ENCODE assay signal across 8 cellular contexts in genomic region chr9:136533775-136534157, GRCh38. TPM values are rescaled to one million over a fixed set of nuclear protein-coding genes. Genes with fewer than 3 reads are reported as not detected.
DNase-seq lines count a peak whose midpoint lies in the region; TF ChIP-seq lines count a peak whose summit lies in the region.

No MANE protein-coding gene starts in this region.

- peak overlapping the region; percentile 89 for H3K27ac Mint-ChIP-seq in activated CD4-positive, alpha-beta T cell treated with anti-CD3 and anti-CD28 coated beads, Interleukin-2, amount 10 ng/mL, durations not matched to agents 24 days and 14 days

- peaks cover 11% of the 10 kb centered on the region for H3K36me3 Mint-ChIP-seq in activated CD4-positive, alpha-beta T cell treated with anti-CD3 and anti-CD28 coated beads, Interleukin-2, amount 10 ng/mL, durations not matched to agents 24 days and 14 days (ENCODE audit: low read depth)

- H3K27me3 Mint-ChIP-seq in activated CD4-positive, alpha-beta T cell treated with anti-CD3 and anti-CD28 coated beads, Interleukin-2, amount 10 ng/mL, durations not matched to agents 24 days and 14 days: no peaks in the 10 kb centered on the region

- no peaks in the 10 kb centered on the region for H3F3A ChIP-seq in DOHH2 (ENCODE audit: control insufficient read depth, insufficient read depth)

- TF ChIP-seq CTCF in DOHH2 (IDR thresholded peaks at IDR 0.05; ENCODE audit: low read depth, low read length, poor library complexity, severe bottlenecking): no peak

- peaks cover 30% of the 10 kb centered on the region for H4K20me1 ChIP-seq in DOHH2 (ENCODE audit: control insufficient read depth, insufficient read depth, low read depth, low read length)

- no peaks in the 10 kb centered on the region for H3K9me3 ChIP-seq in DOHH2 (ENCODE audit: control insufficient read depth, insufficient read depth, low read length)
- H3K9me3 ChIP-seq in effector memory CD4-positive, alpha-beta T cell (ENCODE audit: control insufficient read depth, low read length): no peaks in the 10 kb centered on the region

- peaks cover 36% of the 10 kb centered on the region for H3K4me1 Mint-ChIP-seq in activated CD4-positive, alpha-beta T cell treated with anti-CD3 and anti-CD28 coated beads, Interleukin-2, amount 10 ng/mL, durations not matched to agents 24 days and 14 days

- DNase-seq in activated CD4-positive, alpha-beta T cell treated with anti-CD3 and anti-CD28 coated beads, Interleukin-2, amount 10 ng/mL, durations not matched to agents 24 days and 14 days: peak; percentile 92
- DNase-seq in effector memory CD4-positive, alpha-beta T cell: peak; percentile 60 to 74 (median 73)
- DNase-seq in stimulated activated CD4-positive, alpha-beta T cell treated with anti-CD3 and anti-CD28 coated beads, Interleukin-1b, Interleukin-23, amount 100 ng/mL, for 1 hour (ENCODE audit: low read depth in 2 of 2): peak; percentile 50 to 55
- DNase-seq in H7 (no peak), LoVo (ENCODE audit: low spot score) (no peak), NCI-H2227 treated with DMSO at 0.1 percent for 48 hours (lab: John Stamatoyannopoulos, UW) (no peak), GM19240 (ENCODE audit: insufficient read length, low spot score) (no peak)

- H3K27me3 ChIP-seq in DOHH2 (ENCODE audit: control insufficient read depth, low read length) (no peaks in the 10 kb centered on the region), H7 (ENCODE audit: control insufficient read depth, insufficient read depth, low read length) (no peaks in the 10 kb centered on the region)
- H3K27me3 ChIP-seq in effector memory CD4-positive, alpha-beta T cell (replicated peaks; ENCODE audit: control insufficient read depth, insufficient read depth, low read length, poor library complexity, severe bottlenecking): no peaks in the 10 kb centered on the region

- intact Hi-C loops in activated CD4-positive, alpha-beta T cell treated with anti-CD3 and anti-CD28 coated beads, Interleukin-2, amount 10 ng/mL, durations not matched to agents 24 days and 14 days (cut with micrococcal nuclease): loop anchor here (1.0 kb wide), 1 partner anchor 11 kb away; no protein-coding TSS in a partner anchor

- 0 out of 2 replicates have a peak overlapping the region, but pooled peaks have one; percentile 16 for H3K4me2 ChIP-seq in DOHH2 (ENCODE audit: low read length)

- peaks cover 43% of the 10 kb centered on the region for H3K79me2 ChIP-seq in DOHH2 (ENCODE audit: control insufficient read depth, low read length)

- H3K27ac ChIP-seq in DOHH2 (ENCODE audit: low read depth, low read length): no peak overlapping the region
- H3K27ac ChIP-seq in effector memory CD4-positive, alpha-beta T cell (ENCODE audit: insufficient read depth, low read length, poor library complexity, severe bottlenecking): peak overlapping the region; percentile 63

- no peaks in the 10 kb centered on the region for H3K9me2 ChIP-seq in DOHH2 (replicated peaks; ENCODE audit: control insufficient read depth, low read length)

- peaks cover 7% of the 10 kb centered on the region; the same call in 1 of the 2 replicates for H3K36me3 ChIP-seq in DOHH2 (ENCODE audit: control insufficient read depth, low read length)
- peaks cover 6% of the 10 kb centered on the region for H3K36me3 ChIP-seq in effector memory CD4-positive, alpha-beta T cell (ENCODE audit: control insufficient read depth, insufficient read depth, low read length)
- H3K36me3 ChIP-seq in H7 (replicated peaks; ENCODE audit: control insufficient read depth, insufficient read depth, low read length): no peaks in the 10 kb centered on the region; the same call in 1 of the 2 replicates

- no peak overlapping the region for H3K4me3 ChIP-seq in DOHH2 (ENCODE audit: low read length)
- H3K4me3 ChIP-seq in effector memory CD4-positive, alpha-beta T cell (ENCODE audit: insufficient read depth, low read depth, low read length, poor library complexity, severe bottlenecking): peak overlapping the region; percentile 11
- no peak overlapping the region for H3K4me3 ChIP-seq in H7 (ENCODE audit: insufficient read depth, low read depth, low read length)

- peaks cover 47% of the 10 kb centered on the region for H3K4me1 ChIP-seq in DOHH2 (ENCODE audit: control insufficient read depth, low read length)
- H3K4me1 ChIP-seq in effector memory CD4-positive, alpha-beta T cell (ENCODE audit: control insufficient read depth, insufficient read depth, low read length, poor library complexity, severe bottlenecking): peaks cover 72% of the 10 kb centered on the region

- no peaks in the 10 kb centered on the region for H3K9me3 Mint-ChIP-seq in activated CD4-positive, alpha-beta T cell treated with anti-CD3 and anti-CD28 coated beads, Interleukin-2, amount 10 ng/mL, durations not matched to agents 24 days and 14 days

- peak overlapping the region; percentile 67 for H3K4me3 Mint-ChIP-seq in activated CD4-positive, alpha-beta T cell treated with anti-CD3 and anti-CD28 coated beads, Interleukin-2, amount 10 ng/mL, durations not matched to agents 24 days and 14 days

RNA-seq across cellular contexts. Expression of gene NOTCH1, which starts 12.1 kb away (rescaled TPM):
- 108 and 113 TPM in 2 replicates for total RNA-seq in activated CD4-positive, alpha-beta T cell treated with anti-CD3 and anti-CD28 coated beads, Interleukin-2, amount 10 ng/mL, durations not matched to agents 24 days and 14 days
- total RNA-seq in H7 (2014; rRNA removed; shearing (Covaris generic)): 32.2 and 33.3 TPM in 2 replicates

RNA-seq across cellular contexts. Expression of gene SEC16A, which starts 50.9 kb away (rescaled TPM):
- total RNA-seq in activated CD4-positive, alpha-beta T cell treated with anti-CD3 and anti-CD28 coated beads, Interleukin-2, amount 10 ng/mL, durations not matched to agents 24 days and 14 days: 79.2 and 81.2 TPM in 2 replicates
- total RNA-seq in H7 (2014; rRNA removed; shearing (Covaris generic)): 17.7 and 23.2 TPM in 2 replicates

Comparison
In these comparisons a context has a peak if more than half of its experiments do, and no peak if none do; other contexts are left out.
1. DNase-seq: peak in activated CD4-positive, alpha-beta T cell treated with anti-CD3 and anti-CD28 coated beads, Interleukin-2, amount 10 ng/mL, durations not matched to agents 24 days and 14 days (single experiment), effector memory CD4-positive, alpha-beta T cell (3 of 3) and stimulated activated CD4-positive, alpha-beta T cell treated with anti-CD3 and anti-CD28 coated beads, Interleukin-1b, Interleukin-23, amount 100 ng/mL, for 1 hour (2 of 2); none in H7 (single experiment), LoVo (single experiment), NCI-H2227 treated with DMSO at 0.1 percent for 48 hours (single experiment) and GM19240 (single experiment).